ENCODE assay signal across 10 cellular contexts in the genomic region with DNA sequence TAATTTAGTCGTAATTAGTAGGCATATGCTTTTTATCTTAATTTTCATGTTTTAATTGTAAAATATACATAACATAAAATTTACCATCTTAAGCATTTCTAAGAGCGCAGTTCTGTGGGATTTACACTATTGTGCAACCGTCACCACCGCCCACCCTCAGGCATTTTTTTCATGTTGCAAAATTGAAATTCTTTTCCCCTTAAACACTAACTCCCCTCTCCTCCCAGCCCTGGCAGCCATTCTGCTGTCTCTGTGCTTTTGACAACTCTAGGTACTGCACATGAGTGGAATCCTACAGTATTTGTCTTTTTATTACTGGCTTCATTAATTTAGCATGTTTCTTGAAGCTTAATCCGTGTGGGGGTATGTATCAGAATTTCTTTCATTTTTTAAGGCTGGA. TPM values are rescaled to one million over a fixed set of nuclear protein-coding genes. Genes with fewer than 3 reads are reported as not detected.
DNase-seq lines count a peak whose midpoint lies in the region; ATAC-seq, FAIRE-seq and TF ChIP-seq lines count a peak whose summit lies in the region.
"Had no signal": no experiment of that assay in that cellular context is flagged by ENCODE, and none has a peak within 500 bp of the region (broad histone marks: within the 10 kb centered on the region; RNA-seq: fewer than 3 reads in every experiment).

No MANE protein-coding gene starts in this region.

- no peak overlapping the region for H3K27ac ChIP-seq in CD8-positive, alpha-beta T cell (ENCODE audit: low read depth, low read length)
- H3K27ac ChIP-seq: psoas muscle had no signal

- H3K4me1 ChIP-seq in CD8-positive, alpha-beta T cell (ENCODE audit: insufficient read depth, low read length): peaks cover 66% of the 10 kb centered on the region
- H3K4me1 ChIP-seq: psoas muscle had no signal

- no peak for ATAC-seq in CD8-positive, alpha-beta T cell
- ATAC-seq in natural killer cell treated with Interleukin-12 subunit alpha and Interleukin-12 subunit beta and Interleukin-15 and Interleukin-18, amount 100 ng/mL, for 72 hours: peak in 1 of 2 donors; percentile 37
- ATAC-seq: psoas muscle had no signal

- H3K4me1 Mint-ChIP-seq in CD8-positive, alpha-beta T cell (ENCODE audit: low read depth): peaks cover 76% of the 10 kb centered on the region
- H3K4me1 Mint-ChIP-seq in natural killer cell treated with Interleukin-12 subunit alpha and Interleukin-12 subunit beta and Interleukin-15 and Interleukin-18, amount 100 ng/mL, for 72 hours (ENCODE audit: low read depth in 2 of 2): peaks cover 64 to 66% of the 10 kb centered on the region in 2 donors

- H3K4me3 Mint-ChIP-seq in CD8-positive, alpha-beta T cell: peak overlapping the region; percentile 42
- H3K4me3 Mint-ChIP-seq in natural killer cell treated with Interleukin-12 subunit alpha and Interleukin-12 subunit beta and Interleukin-15 and Interleukin-18, amount 100 ng/mL, for 72 hours: peak overlapping the region; percentile 47

- no peaks in the 10 kb centered on the region for H3K9me3 Mint-ChIP-seq in CD8-positive, alpha-beta T cell
- no peaks in the 10 kb centered on the region for H3K9me3 Mint-ChIP-seq in natural killer cell treated with Interleukin-12 subunit alpha and Interleukin-12 subunit beta and Interleukin-15 and Interleukin-18, amount 100 ng/mL, for 72 hours

- no peak for FAIRE-seq in bronchial epithelial cell (lab: Jason Lieb, UNC)
- FAIRE-seq: islet of Langerhans had no signal

- H3K27me3 ChIP-seq in CD8-positive, alpha-beta T cell (ENCODE audit: insufficient read depth, low read length): no peaks in the 10 kb centered on the region
- no peaks in the 10 kb centered on the region for H3K27me3 ChIP-seq in bronchial epithelial cell (ENCODE audit: control insufficient read depth, insufficient read depth, low read length)

- no peak overlapping the region for H3K4me3 ChIP-seq in CD8-positive, alpha-beta T cell (ENCODE audit: low read depth, low read length)
- H3K4me3 ChIP-seq in bronchial epithelial cell (ENCODE audit: low read depth, low read length): no peak overlapping the region
- H3K4me3 ChIP-seq: psoas muscle had no signal

- no peaks in the 10 kb centered on the region for H3K27me3 Mint-ChIP-seq in CD8-positive, alpha-beta T cell (ENCODE audit: low read depth)
- no peaks in the 10 kb centered on the region for H3K27me3 Mint-ChIP-seq in natural killer cell treated with Interleukin-12 subunit alpha and Interleukin-12 subunit beta and Interleukin-15 and Interleukin-18, amount 100 ng/mL, for 72 hours

- no peak for DNase-seq in CD8-positive, alpha-beta T cell
- DNase-seq in MV-4-11 (lab: John Stamatoyannopoulos, UW) (peak; percentile 55), bronchial epithelial cell (ENCODE audit: low read depth) (peak; percentile 62), GM19240 (ENCODE audit: insufficient read length, low spot score) (no peak), NOMO-1 treated with dmso at 0.1 percent for 144 hours (lab: John Stamatoyannopoulos, UW; ENCODE audit: unreplicated experiment) (no peak), NAMALWA (ENCODE audit: low spot score) (no peak)
- peak; percentile 71 for DNase-seq in natural killer cell treated with Interleukin-12 subunit alpha and Interleukin-12 subunit beta and Interleukin-15 and Interleukin-18, amount 100 ng/mL, for 72 hours (ENCODE audit: low spot score)
- DNase-seq: NCI-H2171, psoas muscle had no signal

- peaks cover 61% of the 10 kb centered on the region for H3K36me3 Mint-ChIP-seq in CD8-positive, alpha-beta T cell
- H3K36me3 Mint-ChIP-seq in natural killer cell treated with Interleukin-12 subunit alpha and Interleukin-12 subunit beta and Interleukin-15 and Interleukin-18, amount 100 ng/mL, for 72 hours: peaks cover 11% of the 10 kb centered on the region

- POLR2A ChIA-PET in CD8-positive, alpha-beta T cell (lab: Charles Lee): interaction anchor here (1.6 to 1.8 kb wide), 2 partner anchors 16 to 59 kb away, joined by 4 to 6 read pairs; no protein-coding TSS in a partner anchor

- H3K36me3 ChIP-seq in CD8-positive, alpha-beta T cell (ENCODE audit: insufficient read depth, low read length): peaks cover 13% of the 10 kb centered on the region
- H3K36me3 ChIP-seq in bronchial epithelial cell (ENCODE audit: control insufficient read depth, insufficient read depth, low read length): no peaks in the 10 kb centered on the region

- intact Hi-C loops in CD8-positive, alpha-beta T cell (cut with DNase I, micrococcal nuclease): no loop called here

- CTCF ChIA-PET in CD8-positive, alpha-beta T cell (lab: Charles Lee): interaction anchor here (1.2 to 1.3 kb wide), 2 partner anchors 63 to 67 kb away, joined by 3 read pairs; no protein-coding TSS in a partner anchor

- H3K9me3 ChIP-seq in CD8-positive, alpha-beta T cell (ENCODE audit: low read length): no peaks in the 10 kb centered on the region
- H3K9me3 ChIP-seq: psoas muscle had no signal

- peak overlapping the region; percentile 85 for H3K27ac Mint-ChIP-seq in CD8-positive, alpha-beta T cell
- H3K27ac Mint-ChIP-seq in natural killer cell treated with Interleukin-12 subunit alpha and Interleukin-12 subunit beta and Interleukin-15 and Interleukin-18, amount 100 ng/mL, for 72 hours: peak overlapping the region; percentile 79 to 99

- TF ChIP-seq CTCF in CD8-positive, alpha-beta T cell (IDR thresholded peaks at IDR 0.05): no peak
- TF ChIP-seq CTCF in bronchial epithelial cell (IDR thresholded peaks at IDR 0.05; ENCODE audit: insufficient read depth, low read length, severe bottlenecking): no peak

RNA-seq across cellular contexts. Expression of gene PIK3CD, which starts 7.8 kb away (rescaled TPM):
- total RNA-seq in CD8-positive, alpha-beta T cell: 100 to 1,000 TPM; 200 to 214 TPM
- 5.0 and 6.9 TPM in 2 replicates for total RNA-seq in bronchial epithelial cell
- total RNA-seq in natural killer cell treated with Interleukin-12 subunit alpha and Interleukin-12 subunit beta and Interleukin-15 and Interleukin-18, amount 100 ng/mL, for 72 hours: 100 to 1,000 TPM; 273 to 444 TPM

Comparison
In these comparisons a context has a peak if more than half of its experiments do, and no peak if none do; other contexts are left out.
1. DNase-seq: peak in MV-4-11 (single experiment), bronchial epithelial cell (single experiment) and natural killer cell treated with Interleukin-12 subunit alpha and Interleukin-12 subunit beta and Interleukin-15 and Interleukin-18, amount 100 ng/mL, for 72 hours (single experiment); none in CD8-positive, alpha-beta T cell (0 of 7), GM19240 (single experiment), NOMO-1 treated with dmso at 0.1 percent for 144 hours (single experiment) and NAMALWA (single experiment).
2. RNA of gene PIK3CD, which starts 7.8 kb away (total RNA-seq): 273 to 444 TPM in natural killer cell treated with Interleukin-12 subunit alpha and Interleukin-12 subunit beta and Interleukin-15 and Interleukin-18, amount 100 ng/mL, for 72 hours and 200 to 214 TPM in CD8-positive, alpha-beta T cell; 5.0 to 6.9 TPM in bronchial epithelial cell; every median in the first group is over 10 times any median in the second.